8 cellular contexts compared by ENCODE assay signal in the genomic region with DNA sequence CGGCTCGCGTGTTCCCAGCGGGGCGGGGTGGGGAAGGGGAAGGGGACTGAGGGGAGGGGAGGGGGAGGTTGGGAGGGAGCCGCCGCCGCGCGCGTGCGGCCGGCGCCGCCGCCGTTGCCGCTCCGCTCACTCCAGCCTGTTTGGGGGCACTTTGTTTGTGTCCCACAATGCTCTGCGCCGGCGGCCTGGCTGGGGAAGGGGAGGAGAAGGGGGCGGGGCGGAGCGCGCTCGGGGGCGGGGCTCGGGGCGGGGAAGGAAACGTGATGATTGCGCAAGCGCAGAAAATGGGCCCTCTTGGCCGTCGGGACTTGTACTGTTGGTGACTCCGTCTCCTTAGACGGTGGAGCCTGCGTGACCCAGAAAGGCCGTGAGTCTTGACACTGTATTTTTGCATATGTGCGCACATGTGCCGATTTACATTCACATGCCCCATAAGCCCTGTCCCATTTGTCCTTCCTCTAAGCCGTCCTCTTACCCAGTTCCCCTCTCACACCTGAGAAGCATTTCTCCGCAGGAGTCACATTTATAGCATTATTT. TPM values are rescaled to one million over a fixed set of nuclear protein-coding genes. Genes with fewer than 3 reads are reported as not detected.
A peak's percentile ranks its signal among the peaks of the same experiment; 100 is the strongest.
DNase-seq lines count a peak whose midpoint lies in the region; ATAC-seq and TF ChIP-seq lines count a peak whose summit lies in the region.

ZBTB44 (minus strand) TSS at position 169 of the 537 bp plus-strand sequence. CDS start 53,044 bp downstream, outside the sequence.

- peak; percentile 40 for DNase-seq in DMS 273 treated with DMSO at 0.1 percent for 48 hours (lab: John Stamatoyannopoulos, UW)
- peak; percentile 70 to 83 for DNase-seq in PC-9
- DNase-seq in activated T-cell treated with anti-CD3 and anti-CD28 coated beads, Interleukin-2, amount 50 U/mL, for 4 hours: peak; percentile 87
- DNase-seq in esophagus muscularis mucosa (ENCODE audit: extremely low spot score): peak; percentile 98
- DNase-seq in myocyte (ENCODE audit: low read depth): peak; percentile 91
- peak; percentile 84 to 87 for DNase-seq in stimulated activated CD8-positive, alpha-beta memory T cell treated with anti-CD3 and anti-CD28 coated beads, Interleukin-7, amount 100 ng/mL, for 4 hours (ENCODE audit: low read depth in 2 of 2)

- BruUV-seq in PC-9 (replicated peaks; lab: Mats Ljungman, UMichigan): no TSS peak

- peaks cover 3% of the 10 kb centered on the region for H3K27me3 Mint-ChIP-seq in IgD-negative memory B cell
- no peaks in the 10 kb centered on the region for H3K27me3 Mint-ChIP-seq in activated T-cell treated with anti-CD3 and anti-CD28 coated beads, Interleukin-2, amount 50 U/mL, for 4 hours (ENCODE audit: low read depth)

- CTCF ChIA-PET in PC-9 (lab: Charles Lee): no interaction called here

- whole genome bisulfite sequencing in esophagus muscularis mucosa: 6% methylated on average over 9 of the region's 43 CpGs

- H3K27ac ChIP-seq in PC-9 (peak within 1 kb of the TSS; percentile 63), esophagus muscularis mucosa (replicated peaks in 1 of 4) (peak within 1 kb of the TSS; percentile 94 to 96 (median 96))

- H3K4me3 ChIP-seq in PC-9 (peak within 1 kb of the TSS; percentile 68), esophagus muscularis mucosa (peak within 1 kb of the TSS; percentile 74 to 98 (median 89))

- TF ChIP-seq POLR2A in esophagus muscularis mucosa (IDR thresholded peaks at IDR 0.05; ENCODE audit: low read depth): no peak

- intact Hi-C loops in PC-9 (cut with micrococcal nuclease; ENCODE audit: unreplicated experiment): loop anchor here (2.0 to 10.0 kb wide), 2 partner anchors 68 to 320 kb away; no protein-coding TSS in a partner anchor
- intact Hi-C loops in esophagus muscularis mucosa (cut with DNase I): loop anchor here (5.0 to 10.0 kb wide), 3 partner anchors 72 to 580 kb away; partner anchors contain the start of gene ADAMTS8

- H3K9me2 ChIP-seq in PC-9 (ENCODE audit: insufficient read depth): no peaks in the 10 kb centered on the region

- H3K4me3 Mint-ChIP-seq in IgD-negative memory B cell: peak within 1 kb of the TSS; percentile 90 to 97 (median 94)
- peak within 1 kb of the TSS; percentile 92 for H3K4me3 Mint-ChIP-seq in activated T-cell treated with anti-CD3 and anti-CD28 coated beads, Interleukin-2, amount 50 U/mL, for 4 hours

- peaks cover 12% of the 10 kb centered on the region; the same call in 1 of the 2 replicates for H4K20me1 ChIP-seq in PC-9 (ENCODE audit: insufficient read depth)

- H3K79me2 ChIP-seq in PC-9 (ENCODE audit: low read depth): peaks cover 39% of the 10 kb centered on the region

- peaks cover 6% of the 10 kb centered on the region; the same call in 1 of the 2 replicates for H3F3A ChIP-seq in PC-9 (ENCODE audit: insufficient read depth, low read depth)

- peak; percentile 71 for ATAC-seq in GM21528 (IDR thresholded peaks at IDR 0.05; ENCODE audit: low FRiP score, unreplicated experiment)
- ATAC-seq in activated T-cell treated with anti-CD3 and anti-CD28 coated beads, Interleukin-2, amount 50 U/mL, for 4 hours: peak; percentile 81 to 85

- H3K4me1 ChIP-seq in PC-9 (replicated peaks; ENCODE audit: insufficient read depth): peaks cover 15% of the 10 kb centered on the region
- H3K4me1 ChIP-seq in esophagus muscularis mucosa: peaks cover 26 to 41% (median 36%) of the 10 kb centered on the region in 4 donors

- no peaks in the 10 kb centered on the region for H3K9me3 ChIP-seq in PC-9 (ENCODE audit: insufficient read depth, low read depth)
- no peaks in the 10 kb centered on the region for H3K9me3 ChIP-seq in esophagus muscularis mucosa

- TF ChIP-seq CTCF in PC-9 (conservative IDR thresholded peaks at IDR 0.05): no peak
- TF ChIP-seq CTCF in esophagus muscularis mucosa (IDR thresholded peaks at IDR 0.05): no peak

- no peaks in the 10 kb centered on the region for H3K9me3 Mint-ChIP-seq in IgD-negative memory B cell
- H3K9me3 Mint-ChIP-seq in activated T-cell treated with anti-CD3 and anti-CD28 coated beads, Interleukin-2, amount 50 U/mL, for 4 hours: no peaks in the 10 kb centered on the region

- H3K27ac Mint-ChIP-seq in IgD-negative memory B cell: peak within 1 kb of the TSS; percentile 70 to 96 (median 96)

- H3K27me3 ChIP-seq in PC-9 (ENCODE audit: insufficient read depth, low read depth) (no peaks in the 10 kb centered on the region), esophagus muscularis mucosa (no peaks in the 10 kb centered on the region)

- H3K4me1 Mint-ChIP-seq in IgD-negative memory B cell: peaks cover 21 to 26% (median 22%) of the 10 kb centered on the region in 3 donors
- H3K4me1 Mint-ChIP-seq in activated T-cell treated with anti-CD3 and anti-CD28 coated beads, Interleukin-2, amount 50 U/mL, for 4 hours (ENCODE audit: low read depth): peaks cover 40% of the 10 kb centered on the region

- POLR2A ChIA-PET in PC-9 (lab: Charles Lee; ENCODE audit: unreplicated experiment): interaction anchor here (0.6 kb wide), 2 partner anchors 68 to 112 kb away, joined by 3 to 27 read pairs; no protein-coding TSS in a partner anchor

- TF ChIP-seq EP300 in esophagus muscularis mucosa (IDR thresholded peaks at IDR 0.05): no peak

- H2AFZ ChIP-seq in PC-9: peak within 1 kb of the TSS; percentile 98

- no peaks in the 10 kb centered on the region for H3K36me3 Mint-ChIP-seq in IgD-negative memory B cell
- no peaks in the 10 kb centered on the region for H3K36me3 Mint-ChIP-seq in activated T-cell treated with anti-CD3 and anti-CD28 coated beads, Interleukin-2, amount 50 U/mL, for 4 hours (ENCODE audit: insufficient read depth)

- H3K36me3 ChIP-seq in PC-9 (ENCODE audit: low read depth): peaks cover 7% of the 10 kb centered on the region
- H3K36me3 ChIP-seq in esophagus muscularis mucosa: no peaks in the 10 kb centered on the region

- H3K4me2 ChIP-seq in PC-9: peak within 1 kb of the TSS; percentile 86

RNA-seq across cellular contexts. Expression of gene ZBTB44, which starts in this region (rescaled TPM):
- 5.8 TPM for polyA plus RNA-seq in IgD-negative memory B cell
- total RNA-seq in PC-9 (2021) (33.4 and 41.2 TPM in 2 replicates), esophagus muscularis mucosa (10 to 100 TPM; 50.4 to 86.4 (median 65.3) TPM), myocyte (20.5 and 28.3 TPM in 2 replicates)
- total RNA-seq in activated T-cell treated with anti-CD3 and anti-CD28 coated beads, Interleukin-2, amount 50 U/mL, for 4 hours: 10 to 100 TPM; 31.6 to 32.7 (median 31.6) TPM
- polyA plus RNA-seq in myocyte (2012): 5.5 TPM

Comparison
In these comparisons a context has a peak if more than half of its experiments do, and no peak if none do; other contexts are left out.
1. Peak in every context shown above with its lines: DNase-seq, ATAC-seq, H3K4me3 ChIP-seq and H3K27ac ChIP-seq.
2. DNase-seq: peak in every context shown above with its lines; median percentile 98 in esophagus muscularis mucosa; 91 in myocyte; 87 in activated T-cell treated with anti-CD3 and anti-CD28 coated beads, Interleukin-2, amount 50 U/mL, for 4 hours; 86 in stimulated activated CD8-positive, alpha-beta memory T cell treated with anti-CD3 and anti-CD28 coated beads, Interleukin-7, amount 100 ng/mL, for 4 hours; 76 in PC-9; 40 in DMS 273 treated with DMSO at 0.1 percent for 48 hours.